23 cellular contexts compared by ENCODE assay signal in genomic region chr5:179754024-179754423, GRCh38. TPM values are rescaled to one million over a fixed set of nuclear protein-coding genes. Genes with fewer than 3 reads are reported as not detected.
DNase-seq lines count a peak whose midpoint lies in the region; ATAC-seq, FAIRE-seq and TF ChIP-seq lines count a peak whose summit lies in the region.
"Had no signal": no experiment of that assay in that cellular context is flagged by ENCODE, and none has a peak within 500 bp of the region (broad histone marks: within the 10 kb centered on the region; RNA-seq: fewer than 3 reads in every experiment).

No MANE protein-coding gene starts in this region.

- peaks cover 0 to 12% (median 0%) of the 10 kb centered on the region in 11 experiments; a peak in 4 of 22 replicates for H3K9me3 ChIP-seq in BLaER1 treated with 17β-estradiol and CSF1 and Interleukin-3, amounts not matched to agents 10 nM and 100 nM (replicated peaks in 1 of 11)
- H3K9me3 ChIP-seq in T-helper 17 cell (ENCODE audit: control insufficient read depth, low read length, poor library complexity, severe bottlenecking), result no peaks in the 10 kb centered on the region
- H3K9me3 ChIP-seq in A673 (ENCODE audit: low read depth, low read length, poor library complexity, severe bottlenecking), result no peaks in the 10 kb centered on the region
- no peaks in the 10 kb centered on the region for H3K9me3 ChIP-seq in kidney (ENCODE audit: control insufficient read depth in 1 of 2, low read length in 2 of 2)
- H3K9me3 ChIP-seq: prostate gland, vagina had no signal

- H3K4me2 ChIP-seq in BLaER1 treated with 17β-estradiol and CSF1 and Interleukin-3, amounts not matched to agents 10 nM and 100 nM, result peak overlapping the region; percentile 9 to 66 (median 59); a peak in 21 of 22 replicates

- H3K4me3 ChIP-seq in BLaER1 treated with 17β-estradiol and CSF1 and Interleukin-3, amounts not matched to agents 10 nM and 100 nM, result no peak overlapping the region
- H3K4me3 ChIP-seq in A673 (ENCODE audit: low read depth, low read length, poor library complexity, severe bottlenecking), result no peak overlapping the region
- no peak overlapping the region for H3K4me3 ChIP-seq in kidney (ENCODE audit: low read length in 2 of 2)
- H3K4me3 ChIP-seq: prostate gland, vagina had no signal

- peak overlapping the region in 6 of 11 experiments; percentile 1 to 50 (median 14); a peak in 5 of 22 replicates for H3K27ac ChIP-seq in BLaER1 treated with 17β-estradiol and CSF1 and Interleukin-3, amounts not matched to agents 10 nM and 100 nM
- no peak overlapping the region for H3K27ac ChIP-seq in A673 (ENCODE audit: low read depth, low read length, poor library complexity, severe bottlenecking)
- no peak overlapping the region for H3K27ac ChIP-seq in kidney (ENCODE audit: low read depth in 2 of 2, low read length in 2 of 2)
- H3K27ac ChIP-seq: brain microvascular endothelial cell, C4-2B, prostate gland, RWPE1, vagina had no signal

- peaks cover 94 to 100% (median 97%) of the 10 kb centered on the region in 11 experiments for H4K20me1 ChIP-seq in BLaER1 treated with 17β-estradiol and CSF1 and Interleukin-3, amounts not matched to agents 10 nM and 100 nM

- H3K4me1 ChIP-seq in BLaER1 treated with 17β-estradiol and CSF1 and Interleukin-3, amounts not matched to agents 10 nM and 100 nM, result peaks cover 32 to 53% (median 38%) of the 10 kb centered on the region in 10 experiments
- no peaks in the 10 kb centered on the region for H3K4me1 ChIP-seq in A673 (ENCODE audit: insufficient read depth, low read length, poor library complexity, severe bottlenecking)
- peaks cover 0 to 11% of the 10 kb centered on the region in 2 donors for H3K4me1 ChIP-seq in kidney (ENCODE audit: control insufficient read depth in 1 of 2, insufficient read depth in 1 of 2, low read depth in 1 of 2, low read length in 2 of 2)

- intact Hi-C loops in A673 (cut with micrococcal nuclease; ENCODE audit: unreplicated experiment) (no loop called here), kidney (cut with DNase I) (no loop called here)

- peak overlapping the region in 2 of 11 experiments; percentile 5 to 50; a peak in 1 of 22 replicates for H3K9ac ChIP-seq in BLaER1 treated with 17β-estradiol and CSF1 and Interleukin-3, amounts not matched to agents 10 nM and 100 nM
- H3K9ac ChIP-seq in kidney (ENCODE audit: low read length in 2 of 2), result no peak overlapping the region

- DNase-seq in NCI-H524 (lab: John Stamatoyannopoulos, UW), result peak; percentile 18 to 44
- no peak for DNase-seq in NCI-H524 treated with DMSO at 0.1 percent for 48 hours (lab: John Stamatoyannopoulos, UW)
- no peak for DNase-seq in T-helper 17 cell
- no peak for DNase-seq in memory B cell (ENCODE audit: low spot score in 2 of 2)
- no peak for DNase-seq in NCI-H1092 (lab: John Stamatoyannopoulos, UW)
- no peak for DNase-seq in A673 (ENCODE audit: low spot score)
- no peak for DNase-seq in kidney
- DNase-seq: activated naive CD8-positive, alpha-beta T cell treated with anti-CD3 and anti-CD28 coated beads, Interleukin-2, amount 10 ng/mL, durations not matched to agents 7 days and 5 days; brain microvascular endothelial cell; cortex of kidney; DMS53; hippocampal formation; NCI-H1436 treated with DMSO at 0.1 percent for 48 hours; NCI-H345; small intestine; stimulated activated CD4-positive, alpha-beta T cell treated with anti-CD3 and anti-CD28 coated beads, Interleukin-4, amount 100 ng/mL, for 24 hours had no signal

- ATAC-seq in T-helper 17 cell, result no peak
- ATAC-seq in memory B cell (ENCODE audit: low read depth), result no peak
- ATAC-seq: SK-N-SH treated with all-trans-retinoic acid at 6 μM for 48 hours had no signal

- H3K27ac Mint-ChIP-seq in T-helper 17 cell (peak overlapping the region; percentile 75), memory B cell (peak overlapping the region; percentile 18)

- no peak for TF ChIP-seq CTCF in A673 (conservative IDR thresholded peaks at IDR 0.05; ENCODE audit: low read depth, low read length)
- TF ChIP-seq CTCF in kidney (IDR thresholded peaks at IDR 0.05; ENCODE audit: borderline replicate concordance, extremely low read depth, insufficient read depth), result no peak

- peaks cover 17 to 60% (median 46%) of the 10 kb centered on the region in 11 experiments for H3K36me3 ChIP-seq in BLaER1 treated with 17β-estradiol and CSF1 and Interleukin-3, amounts not matched to agents 10 nM and 100 nM
- H3K36me3 ChIP-seq in A673 (ENCODE audit: insufficient read depth, low read length, poor library complexity, severe bottlenecking) (peaks cover 3% of the 10 kb centered on the region), kidney (ENCODE audit: control insufficient read depth in 1 of 2, insufficient read depth in 2 of 2, low read length in 2 of 2) (no peaks in the 10 kb centered on the region)
- H3K36me3 ChIP-seq: brain microvascular endothelial cell, prostate gland had no signal

- POLR2A ChIA-PET in A673 (lab: Charles Lee; ENCODE audit: low non-redundant PET), result interaction anchor here (0.5 kb wide), 1 partner anchor 76 kb away, joined by 3 read pairs; no protein-coding TSS in a partner anchor

- H3K27me3 Mint-ChIP-seq in T-helper 17 cell (no peaks in the 10 kb centered on the region), memory B cell (no peaks in the 10 kb centered on the region)
- H3K27me3 Mint-ChIP-seq: activated naive CD8-positive, alpha-beta T cell treated with anti-CD3 and anti-CD28 coated beads, Interleukin-2, amount 10 ng/mL, durations not matched to agents 7 days and 5 days had no signal

- no peak overlapping the region for H3K4me3 Mint-ChIP-seq in T-helper 17 cell
- H3K4me3 Mint-ChIP-seq in memory B cell, result no peak overlapping the region
- H3K4me3 Mint-ChIP-seq: activated naive CD8-positive, alpha-beta T cell treated with anti-CD3 and anti-CD28 coated beads, Interleukin-2, amount 10 ng/mL, durations not matched to agents 7 days and 5 days had no signal

- no peak for FAIRE-seq in kidney (lab: Jason Lieb, UNC)
- FAIRE-seq: islet of Langerhans, small intestine had no signal

- no TSS peak for BruUV-seq in A673 (replicated peaks; lab: Mats Ljungman, UMichigan)

- CTCF ChIA-PET in A673 (lab: Charles Lee), result no interaction called here

- H3K9me3 Mint-ChIP-seq in memory B cell, result no peaks in the 10 kb centered on the region
- H3K9me3 Mint-ChIP-seq: activated naive CD8-positive, alpha-beta T cell treated with anti-CD3 and anti-CD28 coated beads, Interleukin-2, amount 10 ng/mL, durations not matched to agents 7 days and 5 days had no signal

- H3K4me1 Mint-ChIP-seq in T-helper 17 cell (peaks cover 34% of the 10 kb centered on the region), memory B cell (peaks cover 23% of the 10 kb centered on the region)

- H3K27me3 ChIP-seq in BLaER1 treated with 17β-estradiol and CSF1 and Interleukin-3, amounts not matched to agents 10 nM and 100 nM, result no peaks in the 10 kb centered on the region
- H3K27me3 ChIP-seq in A673 (replicated peaks; ENCODE audit: insufficient read depth, low read depth, low read length, poor library complexity), result no peaks in the 10 kb centered on the region
- H3K27me3 ChIP-seq: brain microvascular endothelial cell, vagina had no signal

- peaks cover 4% of the 10 kb centered on the region for H3K36me3 Mint-ChIP-seq in T-helper 17 cell (ENCODE audit: low read depth)
- H3K36me3 Mint-ChIP-seq in memory B cell, result peaks cover 6% of the 10 kb centered on the region

RNA-seq across cellular contexts. Expression of gene MAML1, which starts 21.4 kb away (rescaled TPM):
- total RNA-seq in T-helper 17 cell, result 10 to 100 TPM; 28.4 to 33.2 TPM
- total RNA-seq in A673 (2021), result 34.3 and 34.4 TPM in 2 replicates
- total RNA-seq in kidney, result 26.8 TPM
- 5.3 TPM for polyA plus RNA-seq in kidney (ENCODE audit: insufficient read depth, low read depth, low replicate concordance)

RNA-seq across cellular contexts. Expression of gene LTC4S, which starts 39.8 kb away (rescaled TPM):
- total RNA-seq in T-helper 17 cell (1 to 10 TPM; 6.4 to 6.8 TPM), A673 (2021) (0.58 and 1.5 TPM in 2 replicates), kidney (30.6 TPM)
- 20.1 TPM for polyA plus RNA-seq in kidney (ENCODE audit: insufficient read depth, low read depth, low replicate concordance)

RNA-seq across cellular contexts. Expression of gene MGAT4B, which starts 52.6 kb away (rescaled TPM):
- total RNA-seq in T-helper 17 cell, result 100 to 1,000 TPM; 137 to 168 TPM
- 59.5 and 63.9 TPM in 2 replicates for total RNA-seq in A673 (2021)
- 174 TPM for total RNA-seq in kidney
- 79.4 TPM for polyA plus RNA-seq in kidney (ENCODE audit: insufficient read depth, low read depth, low replicate concordance)

RNA-seq across cellular contexts. Expression of gene CANX, which starts 55.3 kb away (rescaled TPM):
- total RNA-seq in T-helper 17 cell (100 to 1,000 TPM; 235 to 238 TPM), A673 (2021) (598 and 609 TPM in 2 replicates), kidney (824 TPM)
- 208 TPM for polyA plus RNA-seq in kidney (ENCODE audit: insufficient read depth, low read depth, low replicate concordance)

Comparison
In these comparisons a context has a peak if more than half of its experiments do, and no peak if none do; other contexts are left out.
1. DNase-seq: peak in NCI-H524 (2 of 2); none in NCI-H524 treated with DMSO at 0.1 percent for 48 hours (single experiment), T-helper 17 cell (0 of 3), memory B cell (0 of 2), NCI-H1092 (single experiment), A673 (single experiment) and kidney (single experiment).
2. H3K27ac ChIP-seq: peak in BLaER1 treated with 17β-estradiol and CSF1 and Interleukin-3, amounts not matched to agents 10 nM and 100 nM (6 of 11); none in A673 (single experiment) and kidney (0 of 2).